In genomic region chr19:48415869-48416268, GRCh38 we compare ENCODE assay signal across 1 cellular context.
TF ChIP-seq lines count a peak whose summit lies in the region.

No MANE protein-coding gene starts in this region.

TF ChIP-seq in endothelial cell of umbilical vein, 7 proteins besides CTCF, POLR2A, EP300 and RAD21:
- TF ChIP-seq POLR2AphosphoS5 (IDR thresholded peaks at IDR 0.05; ENCODE audit: insufficient read depth, low read depth, low read length) (no peak), MYC (IDR thresholded peaks at IDR 0.05; ENCODE audit: low read depth, low read length) (no peak), MAX (IDR thresholded peaks at IDR 0.05; ENCODE audit: insufficient read depth, insufficient read length) (no peak)
TF ChIP-seq in endothelial cell of umbilical vein: peak in this region for 0.
